Comparison of ENCODE assay signal across 1 cellular context in genomic region chr13:26709461-26709860, GRCh38.
TF ChIP-seq lines count a peak whose summit lies in the region.

No MANE protein-coding gene starts in this region.

TF ChIP-seq in GM23338, 12 proteins besides CTCF, POLR2A, EP300 and RAD21 (continued from another document):
- TF ChIP-seq ZNF462 (CRISPR knock-in tag; IDR thresholded peaks at IDR 0.05) (no peak), POLR2AphosphoS5 (IDR thresholded peaks at IDR 0.05; ENCODE audit: low read depth) (no peak), EZH2phosphoT487 (IDR thresholded peaks at IDR 0.05; ENCODE audit: unreplicated experiment) (no peak), ETS1 (IDR thresholded peaks at IDR 0.05) (no peak), EZH2 (IDR thresholded peaks at IDR 0.05; ENCODE audit: low read depth, unreplicated experiment) (no peak), CREB1 (CRISPR knock-in tag; IDR thresholded peaks at IDR 0.05; ENCODE audit: low read depth) (no peak), ZNF331 (CRISPR knock-in tag; IDR thresholded peaks at IDR 0.05; ENCODE audit: low read depth) (no peak), JUNB (IDR thresholded peaks at IDR 0.05; ENCODE audit: unreplicated experiment) (no peak), NANOG (IDR thresholded peaks at IDR 0.05; ENCODE audit: borderline replicate concordance) (no peak)
